8 cellular contexts compared by ENCODE assay signal in genomic region chr2:160406591-160407392, GRCh38.
DNase-seq lines count a peak whose midpoint lies in the region; ATAC-seq lines count a peak whose summit lies in the region.

No MANE protein-coding gene starts in this region.

- peak overlapping the region; percentile 69 for H3K27ac ChIP-seq in mesendoderm (ENCODE audit: low read depth, low read length)

- no peak overlapping the region for H3K23ac ChIP-seq in mesendoderm (ENCODE audit: low read length)

- no peak overlapping the region for H2AK5ac ChIP-seq in mesendoderm (ENCODE audit: low read length)

- H4K5ac ChIP-seq in mesendoderm (ENCODE audit: low read length), result no peak overlapping the region

- H3K79me2 ChIP-seq in mesendoderm (ENCODE audit: control insufficient read depth, insufficient read depth, low read length), result peaks cover 44% of the 10 kb centered on the region

- no peak overlapping the region for H2BK5ac ChIP-seq in mesendoderm (ENCODE audit: low read length)

- peak overlapping the region; percentile 77 for H3K9ac ChIP-seq in mesendoderm (ENCODE audit: low read length)

- H2BK15ac ChIP-seq in mesendoderm (replicated peaks; ENCODE audit: low read depth), result no peak overlapping the region

- no peaks in the 10 kb centered on the region for H3K27me3 ChIP-seq in mesendoderm (ENCODE audit: insufficient read depth, low read length, poor library complexity)

- no peak overlapping the region for H4K8ac ChIP-seq in mesendoderm (ENCODE audit: low read depth, low read length)

- peak; percentile 22 to 42 for DNase-seq in NCI-H446 (lab: John Stamatoyannopoulos, UW)
- peak; percentile 69 for DNase-seq in activated CD4-positive, alpha-beta T cell treated with anti-CD3 and anti-CD28 coated beads, Interleukin-2, amount 50 U/mL, for 1 hour
- peak; percentile 68 for DNase-seq in effector CD8-positive, alpha-beta T cell (lab: John Stamatoyannopoulos, UW)
- DNase-seq in mesendoderm, result no peak
- peak; percentile 51 for DNase-seq in stimulated activated CD8-positive, alpha-beta memory T cell treated with anti-CD3 and anti-CD28 coated beads, Interleukin-12 subunit alpha, Interleukin-12 subunit beta, amount 100 ng/mL, for 4 hours (ENCODE audit: low read depth)
- no peak for DNase-seq in NCI-H1694 (lab: John Stamatoyannopoulos, UW)

- peaks cover 7% of the 10 kb centered on the region for H3K79me1 ChIP-seq in mesendoderm (ENCODE audit: low read length)

- H3K4me2 ChIP-seq in mesendoderm (ENCODE audit: low read length), result peak overlapping the region; percentile 31

- peaks cover 10% of the 10 kb centered on the region for H3K4me1 ChIP-seq in mesendoderm (ENCODE audit: control insufficient read depth, low read depth, low read length)

- H3K4me3 ChIP-seq in mesendoderm (ENCODE audit: low read length), result peak overlapping the region; percentile 71

- no CpG with 5 or more reads among the region's 39 CpGs for WGBS in mesendoderm (ENCODE audit: extremely low coverage, insufficient coverage, low lambda C conversion rate)

- no peaks in the 10 kb centered on the region for H3K36me3 ChIP-seq in mesendoderm (ENCODE audit: control insufficient read depth, insufficient read depth, low read length)

- H2BK120ac ChIP-seq in mesendoderm (ENCODE audit: low read depth, low read length), result peak overlapping the region; percentile 86

- peak; percentile 72 for ATAC-seq in GM18508 (IDR thresholded peaks at IDR 0.05; ENCODE audit: insufficient read depth, unreplicated experiment)
- peak; percentile 67 for ATAC-seq in HG02884 (IDR thresholded peaks at IDR 0.05; ENCODE audit: unreplicated experiment)

- peak overlapping the region; percentile 82 for H3K4ac ChIP-seq in mesendoderm (ENCODE audit: low read depth, low read length)

- peak overlapping the region; percentile 99 for H3K18ac ChIP-seq in mesendoderm (ENCODE audit: low read length)

- H3K56ac ChIP-seq in mesendoderm (ENCODE audit: low read length), result peak overlapping the region; percentile 79

Comparison
In these comparisons a context has a peak if more than half of its experiments do, and no peak if none do; other contexts are left out.
1. DNase-seq: peak in NCI-H446 (2 of 2), activated CD4-positive, alpha-beta T cell treated with anti-CD3 and anti-CD28 coated beads, Interleukin-2, amount 50 U/mL, for 1 hour (single experiment), effector CD8-positive, alpha-beta T cell (single experiment) and stimulated activated CD8-positive, alpha-beta memory T cell treated with anti-CD3 and anti-CD28 coated beads, Interleukin-12 subunit alpha, Interleukin-12 subunit beta, amount 100 ng/mL, for 4 hours (single experiment); none in mesendoderm (single experiment) and NCI-H1694 (single experiment).